8 cellular contexts compared by ENCODE assay signal in the genomic region with DNA sequence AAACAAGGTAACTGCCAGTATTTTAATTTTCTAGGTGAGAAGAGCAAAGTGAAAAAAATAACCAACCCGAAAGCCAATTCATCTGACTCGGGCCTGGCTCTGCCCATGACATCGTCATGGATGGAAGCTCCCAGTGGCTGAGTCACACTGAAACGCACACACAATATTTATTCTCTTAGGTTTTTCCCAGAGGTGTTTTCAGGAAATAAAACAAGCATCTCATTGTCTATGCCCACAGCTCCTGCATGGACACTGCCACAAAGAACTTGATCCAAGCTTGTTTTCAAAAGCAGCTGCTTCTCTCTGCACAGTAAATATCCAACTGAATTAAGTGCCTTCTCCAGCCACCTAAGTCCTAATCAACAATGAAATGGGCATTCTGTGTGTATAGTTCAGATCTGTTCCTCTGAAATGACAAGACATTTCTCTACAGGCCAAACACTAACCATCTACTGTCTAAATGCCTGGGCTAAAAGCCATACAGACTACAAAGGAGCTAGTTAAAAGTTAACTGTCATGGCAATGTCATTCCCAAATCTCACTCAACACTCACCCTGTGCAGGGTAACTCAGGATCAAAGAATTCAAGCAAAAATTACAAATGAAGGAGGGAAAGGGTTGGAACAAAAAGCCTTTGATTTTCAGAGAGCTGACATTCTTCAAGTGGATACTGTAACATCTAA.
DNase-seq lines count a peak whose midpoint lies in the region; ATAC-seq and TF ChIP-seq lines count a peak whose summit lies in the region.

No MANE protein-coding gene starts in this region.

- no peaks in the 10 kb centered on the region for H3K9me2 ChIP-seq in GM23338 (ENCODE audit: insufficient read depth)

- intact Hi-C loops in posterior cingulate gyrus (cut with DNase I), result no loop called here

- H3K4me1 ChIP-seq in GM23338 (ENCODE audit: insufficient read depth), result no peaks in the 10 kb centered on the region
- peaks cover 16% of the 10 kb centered on the region for H3K4me1 ChIP-seq in OCI-LY3 (ENCODE audit: low read length)

- H3K27ac ChIP-seq in GM23338 (ENCODE audit: low read depth), result no peak overlapping the region
- H3K27ac ChIP-seq in OCI-LY3 (ENCODE audit: low read length), result no peak overlapping the region

- H3K36me3 Mint-ChIP-seq in GM23338 (ENCODE audit: low read depth), result peaks cover 6% of the 10 kb centered on the region; the same call in 2 of the 3 replicates
- no peaks in the 10 kb centered on the region for H3K36me3 Mint-ChIP-seq in stimulated activated memory B cell treated with anti-CD40 and anti-IgM and Interleukin-4, amounts not matched to agents 10 μg/mL and 1 μg/mL and 100 μg/mL, for 72 hours

- H3K79me2 ChIP-seq in GM23338 (replicated peaks; ENCODE audit: insufficient read depth) (peaks cover 24% of the 10 kb centered on the region), OCI-LY3 (ENCODE audit: low read length) (no peaks in the 10 kb centered on the region)

- no peak for ATAC-seq in GM23338
- peak; percentile 79 for ATAC-seq in stimulated activated memory B cell treated with anti-CD40 and anti-IgM and Interleukin-4, amounts not matched to agents 10 μg/mL and 1 μg/mL and 100 μg/mL, for 72 hours
- ATAC-seq in omental fat pad (ENCODE audit: low FRiP score), result no peak

- H3K4me3 ChIP-seq in GM23338 (no peak overlapping the region), OCI-LY3 (ENCODE audit: low read length) (no peak overlapping the region)

- TF ChIP-seq CTCF in GM23338 (conservative IDR thresholded peaks at IDR 0.05; ENCODE audit: low read depth in 2 of 2) (no peak), OCI-LY3 (IDR thresholded peaks at IDR 0.05; ENCODE audit: low read depth, low read length) (no peak), omental fat pad (IDR thresholded peaks at IDR 0.05) (no peak)

- H3K9me3 Mint-ChIP-seq in GM23338, result no peaks in the 10 kb centered on the region
- no peaks in the 10 kb centered on the region for H3K9me3 Mint-ChIP-seq in stimulated activated memory B cell treated with anti-CD40 and anti-IgM and Interleukin-4, amounts not matched to agents 10 μg/mL and 1 μg/mL and 100 μg/mL, for 72 hours

- H3K4me2 ChIP-seq in GM23338 (no peak overlapping the region), OCI-LY3 (ENCODE audit: low read length) (peak overlapping the region; percentile 55)

- peaks cover 23% of the 10 kb centered on the region for H3K4me1 Mint-ChIP-seq in GM23338
- peaks cover 13% of the 10 kb centered on the region for H3K4me1 Mint-ChIP-seq in stimulated activated memory B cell treated with anti-CD40 and anti-IgM and Interleukin-4, amounts not matched to agents 10 μg/mL and 1 μg/mL and 100 μg/mL, for 72 hours

- peak overlapping the region; percentile 32; the same call in 1 of the 2 replicates for H3K27ac Mint-ChIP-seq in GM23338
- peak overlapping the region; percentile 59 for H3K27ac Mint-ChIP-seq in stimulated activated memory B cell treated with anti-CD40 and anti-IgM and Interleukin-4, amounts not matched to agents 10 μg/mL and 1 μg/mL and 100 μg/mL, for 72 hours

- H3K36me3 ChIP-seq in GM23338 (ENCODE audit: insufficient read depth) (no peaks in the 10 kb centered on the region), OCI-LY3 (replicated peaks; ENCODE audit: low read depth, low read length) (no peaks in the 10 kb centered on the region)

- H3K9me3 ChIP-seq in OCI-LY3 (ENCODE audit: insufficient read depth, low read length), result no peaks in the 10 kb centered on the region

- no peak overlapping the region for H3K9ac ChIP-seq in OCI-LY3 (ENCODE audit: low read length)

- no peaks in the 10 kb centered on the region for H3F3A ChIP-seq in GM23338 (replicated peaks; ENCODE audit: low read depth)

- H3K27me3 Mint-ChIP-seq in GM23338 (ENCODE audit: insufficient read depth, low read depth, poor library complexity), result peaks cover 7% of the 10 kb centered on the region
- H3K27me3 Mint-ChIP-seq in stimulated activated memory B cell treated with anti-CD40 and anti-IgM and Interleukin-4, amounts not matched to agents 10 μg/mL and 1 μg/mL and 100 μg/mL, for 72 hours, result no peaks in the 10 kb centered on the region

- peaks cover 17% of the 10 kb centered on the region for H4K20me1 ChIP-seq in GM23338 (replicated peaks; ENCODE audit: insufficient read depth)
- no peaks in the 10 kb centered on the region for H4K20me1 ChIP-seq in OCI-LY3 (ENCODE audit: insufficient read depth, low read length)

- DNase-seq in GM23338 (ENCODE audit: low spot score) (no peak), globus pallidus (ENCODE audit: low spot score) (peak; percentile 12), posterior cingulate gyrus (no peak), RPMI8226 (no peak), omental fat pad (ENCODE audit: low spot score) (no peak)
- no peak for DNase-seq in stimulated activated CD4-positive, alpha-beta T cell treated with anti-CD3 and anti-CD28 coated beads, Interleukin-4, amount 100 ng/mL, for 1 hour

- H2AFZ ChIP-seq in GM23338, result no peak overlapping the region
- no peak overlapping the region for H2AFZ ChIP-seq in OCI-LY3 (ENCODE audit: low read depth, low read length)

- no peak overlapping the region for H3K4me3 Mint-ChIP-seq in GM23338
- H3K4me3 Mint-ChIP-seq in stimulated activated memory B cell treated with anti-CD40 and anti-IgM and Interleukin-4, amounts not matched to agents 10 μg/mL and 1 μg/mL and 100 μg/mL, for 72 hours, result peak overlapping the region; percentile 34

- no peaks in the 10 kb centered on the region for H3K27me3 ChIP-seq in GM23338 (ENCODE audit: insufficient read depth)
- H3K27me3 ChIP-seq in OCI-LY3 (ENCODE audit: low read depth, low read length), result 0 out of 2 replicates have a peak, but pooled peaks cover 2% of the 10 kb centered on the region

TF ChIP-seq in GM23338, 12 proteins besides CTCF, POLR2A, EP300 and RAD21:
- TF ChIP-seq JUNB (IDR thresholded peaks at IDR 0.05; ENCODE audit: unreplicated experiment), result no peak
- no peak for TF ChIP-seq EZH2phosphoT487 (IDR thresholded peaks at IDR 0.05; ENCODE audit: unreplicated experiment)
- TF ChIP-seq STAT1 (IDR thresholded peaks at IDR 0.05; ENCODE audit: unreplicated experiment), result no peak
- no peak for TF ChIP-seq EZH2 (IDR thresholded peaks at IDR 0.05; ENCODE audit: low read depth, unreplicated experiment)
